In genomic region chr9:96856363-96857286, GRCh38 we compare ENCODE assay signal across 8 cellular contexts. TPM values are rescaled to one million over a fixed set of nuclear protein-coding genes. Genes with fewer than 3 reads are reported as not detected.
DNase-seq lines count a peak whose midpoint lies in the region; ATAC-seq, FAIRE-seq and TF ChIP-seq lines count a peak whose summit lies in the region.

No MANE protein-coding gene starts in this region.

- H2BK12ac ChIP-seq in trophoblast cell (ENCODE audit: low read length), result peak overlapping the region; percentile 54

- no peak overlapping the region for H4K91ac ChIP-seq in trophoblast cell (ENCODE audit: low read depth, low read length)

- no peak overlapping the region for H2BK120ac ChIP-seq in trophoblast cell (ENCODE audit: insufficient read depth, low read length, poor library complexity)

- POLR2A ChIA-PET in CD8-positive, alpha-beta T cell (lab: Charles Lee), result interaction anchor here (0.9 to 1.9 kb wide), 5 partner anchors 19 to 777 kb away, joined by 3 to 6 read pairs (median 3); partner anchors contain the start of genes NCBP1, TSTD2 and ZNF510

- peaks cover 22% of the 10 kb centered on the region for H3K4me1 ChIP-seq in CD8-positive, alpha-beta T cell (ENCODE audit: insufficient read depth, low read length)
- H3K4me1 ChIP-seq in trophoblast cell (ENCODE audit: control insufficient read depth in 1 of 2, insufficient read depth in 2 of 2, low read length in 2 of 2), result peaks cover 30 to 34% of the 10 kb centered on the region in 2 experiments

- no CpG with 5 or more reads among the region's 6 CpGs for WGBS in trophoblast cell (ENCODE audit: extremely low coverage, insufficient coverage, insufficient read length)

- peak; percentile 82 for ATAC-seq in CD8-positive, alpha-beta T cell
- ATAC-seq in GM19397 (IDR thresholded peaks at IDR 0.05; ENCODE audit: unreplicated experiment), result peak; percentile 53

- peaks cover 35% of the 10 kb centered on the region for H3K4me1 Mint-ChIP-seq in CD8-positive, alpha-beta T cell (ENCODE audit: low read depth)

- no peaks in the 10 kb centered on the region for H3K36me3 ChIP-seq in CD8-positive, alpha-beta T cell (ENCODE audit: insufficient read depth, low read length)
- H3K36me3 ChIP-seq in trophoblast cell (ENCODE audit: control insufficient read depth in 1 of 2, insufficient read depth in 2 of 2, low read length in 2 of 2), result no peaks in the 10 kb centered on the region

- H3K79me2 ChIP-seq in trophoblast cell (ENCODE audit: control insufficient read depth, insufficient read depth, low read length, poor library complexity), result peaks cover 5% of the 10 kb centered on the region

- in situ Hi-C loops in KBM-7 (cut with MboI; ENCODE audit: low pct_unique_long_range_greater_than_20kb, low sequenced_read_pairs), result loop anchor here (25.0 kb wide), 3 partner anchors 256 to 756 kb away; no protein-coding TSS in a partner anchor

- H3K79me1 ChIP-seq in trophoblast cell (ENCODE audit: low read length), result peaks cover 21% of the 10 kb centered on the region

- peak; percentile 44 to 80 (median 75) for DNase-seq in CD8-positive, alpha-beta T cell
- DNase-seq in KBM-7 (peak; percentile 66), RKO (ENCODE audit: low spot score) (peak; percentile 87), globus pallidus (ENCODE audit: low spot score) (peak; percentile 80), trophoblast cell (peak; percentile 77 to 91), urothelium cell line (ENCODE audit: low spot score) (peak; percentile 59)
- peak; percentile 88 for DNase-seq in activated effector memory CD4-positive, alpha-beta T cell treated with anti-CD3 and anti-CD28 coated beads, Interleukin-2, amount 50 U/mL, for 16 hours

- peak overlapping the region; percentile 58 for H3K27ac Mint-ChIP-seq in CD8-positive, alpha-beta T cell

- H2BK5ac ChIP-seq in trophoblast cell (ENCODE audit: low read depth, low read length, poor library complexity), result no peak overlapping the region

- H3K9ac ChIP-seq in trophoblast cell (ENCODE audit: low read length), result no peak overlapping the region

- H4K12ac ChIP-seq in trophoblast cell (ENCODE audit: low read depth, low read length), result no peak overlapping the region

- H3K27me3 Mint-ChIP-seq in CD8-positive, alpha-beta T cell (ENCODE audit: low read depth), result peaks cover 4% of the 10 kb centered on the region

- H3K36me3 Mint-ChIP-seq in CD8-positive, alpha-beta T cell, result peaks cover 9% of the 10 kb centered on the region

- TF ChIP-seq CTCF in CD8-positive, alpha-beta T cell (IDR thresholded peaks at IDR 0.05), result peak; percentile 97

- no peak overlapping the region for H3K27ac ChIP-seq in CD8-positive, alpha-beta T cell (ENCODE audit: low read depth, low read length)
- no peak overlapping the region for H3K27ac ChIP-seq in trophoblast cell (ENCODE audit: low read depth, low read length)

- H4K8ac ChIP-seq in trophoblast cell (ENCODE audit: low read depth, low read length), result no peak overlapping the region

- no peaks in the 10 kb centered on the region for H3K9me3 ChIP-seq in CD8-positive, alpha-beta T cell (ENCODE audit: low read length)
- no peaks in the 10 kb centered on the region for H3K9me3 ChIP-seq in trophoblast cell (ENCODE audit: insufficient read depth, low read depth, low read length)

- FAIRE-seq in urothelium cell line (lab: Jason Lieb, UNC), result no peak

- CTCF ChIA-PET in CD8-positive, alpha-beta T cell (lab: Charles Lee), result interaction anchor here (0.6 to 9.1 kb wide), 32 partner anchors 9 to 776 kb away, joined by 3 to 87 read pairs (median 4); partner anchors contain the start of gene ZNF510

- peak overlapping the region; percentile 64 for H2AK5ac ChIP-seq in trophoblast cell (ENCODE audit: low read length)

- no peak overlapping the region for H3K4ac ChIP-seq in trophoblast cell (ENCODE audit: low read depth, low read length)

- H3K9me3 Mint-ChIP-seq in CD8-positive, alpha-beta T cell, result no peaks in the 10 kb centered on the region

- H3K4me3 Mint-ChIP-seq in CD8-positive, alpha-beta T cell, result no peak overlapping the region

- H3K23ac ChIP-seq in trophoblast cell (ENCODE audit: low read length), result no peak overlapping the region

- H3K4me3 ChIP-seq in CD8-positive, alpha-beta T cell (ENCODE audit: low read depth, low read length), result no peak overlapping the region
- no peak overlapping the region for H3K4me3 ChIP-seq in trophoblast cell (ENCODE audit: low read depth, low read length)

- no peak overlapping the region for H3K4me2 ChIP-seq in trophoblast cell (ENCODE audit: low read length)

- intact Hi-C loops in CD8-positive, alpha-beta T cell (cut with DNase I, micrococcal nuclease), result loop anchor here (1.0 to 10.0 kb wide), 9 partner anchors 18 to 760 kb away; no protein-coding TSS in a partner anchor

- H3K18ac ChIP-seq in trophoblast cell (ENCODE audit: low read length), result no peak overlapping the region

- no peaks in the 10 kb centered on the region for H3K27me3 ChIP-seq in CD8-positive, alpha-beta T cell (ENCODE audit: insufficient read depth, low read length)
- H3K27me3 ChIP-seq in trophoblast cell (ENCODE audit: insufficient read depth, low read length), result no peaks in the 10 kb centered on the region

- H3K14ac ChIP-seq in trophoblast cell (ENCODE audit: low read length), result no peak overlapping the region

- no peak overlapping the region for H2AFZ ChIP-seq in trophoblast cell (ENCODE audit: insufficient read depth, low read length, poor library complexity)

RNA-seq across cellular contexts. Expression of gene ZNF782, which starts 2.3 kb away (rescaled TPM):
- total RNA-seq in CD8-positive, alpha-beta T cell, result 1 to 10 TPM; 2.6 to 3.6 TPM
- 1.3 TPM in 2 replicates for polyA plus RNA-seq in trophoblast cell (2013)
